Comparison of ENCODE assay signal across 11 cellular contexts in genomic region chr20:34683667-34684066, GRCh38.
"Had no signal": no experiment of that assay in that cellular context is flagged by ENCODE, and none has a peak within 500 bp of the region (broad histone marks: within the 10 kb centered on the region; RNA-seq: fewer than 3 reads in every experiment).

No MANE protein-coding gene starts in this region.

- H3K4me2 ChIP-seq: GM23338 had no signal

- ATAC-seq: GM23338, HCT116 had no signal

- H3K9ac ChIP-seq: GM23248 had no signal

- DNase-seq: GM23248, GOT3, H7, H9, HCEC 1CT, HFFc6 had no signal

- H3K9me3 Mint-ChIP-seq: GM23338, H9, HFFc6 had no signal

- H3K4me3 Mint-ChIP-seq: GM23338, H9, HFFc6 had no signal

- H3K27ac ChIP-seq: GM23248 had no signal

- H3K36me3 ChIP-seq: HAP-1 had no signal

- H3K27ac Mint-ChIP-seq: GM23338, H9, HFFc6 had no signal

- FAIRE-seq: H1, H54 had no signal

- H2AFZ ChIP-seq: GM23248, GM23338 had no signal

- H3K4me1 Mint-ChIP-seq: GM23338 had no signal

- H3K9me3 ChIP-seq: HAP-1 had no signal

- H3K4me3 ChIP-seq: GM23248, GM23338, HAP-1 had no signal
